In genomic region chr13:85074543-85075313, GRCh38 we compare ENCODE assay signal across 15 cellular contexts.
DNase-seq lines count a peak whose midpoint lies in the region; ATAC-seq and TF ChIP-seq lines count a peak whose summit lies in the region.
"Had no signal": no experiment of that assay in that cellular context is flagged by ENCODE, and none has a peak within 500 bp of the region (broad histone marks: within the 10 kb centered on the region; RNA-seq: fewer than 3 reads in every experiment).

No MANE protein-coding gene starts in this region.

- no peaks in the 10 kb centered on the region for H3K79me2 ChIP-seq in PC-3 (ENCODE audit: low read length)

- no peak overlapping the region for H3K9ac ChIP-seq in PC-3 (ENCODE audit: low read length)
- H3K9ac ChIP-seq: BLaER1, GM23248 had no signal

- H3K4me2 ChIP-seq in PC-3 (ENCODE audit: low read length): peak overlapping the region; percentile 51
- H3K4me2 ChIP-seq: BLaER1 had no signal

- CTCF ChIA-PET in PC-3 (lab: Charles Lee): no interaction called here

- peak; percentile 2 for DNase-seq in NCI-H2227 (lab: John Stamatoyannopoulos, UW; ENCODE audit: unreplicated experiment)
- DNase-seq in NCI-H2227 treated with DMSO at 0.1 percent for 48 hours (lab: John Stamatoyannopoulos, UW): no peak
- DNase-seq in ELR (ENCODE audit: low read depth): peak; percentile 39
- DNase-seq in PC-3: peak; percentile 60
- DNase-seq in epithelial cell of esophagus (ENCODE audit: low read depth): peak; percentile 58
- DNase-seq in NCI-H82 treated with DMSO at 0.1 percent for 48 hours (lab: John Stamatoyannopoulos, UW; ENCODE audit: unreplicated experiment): no peak
- no peak for DNase-seq in A172 (ENCODE audit: low spot score)
- DNase-seq: CD4-positive, alpha-beta memory T cell; DMS79 treated with DMSO at 0.1 percent for 48 hours; GM23248; HCEC 1CT had no signal

- H3K27ac ChIP-seq in PC-3 (ENCODE audit: low read length): no peak overlapping the region
- H3K27ac ChIP-seq: 22Rv1, BLaER1, GM23248, HL-60 had no signal

- H3K27me3 ChIP-seq in PC-3 (ENCODE audit: low read length): no peaks in the 10 kb centered on the region
- H3K27me3 ChIP-seq: BLaER1 had no signal

- peaks cover 5% of the 10 kb centered on the region; the same call in 1 of the 2 replicates for H3K4me1 ChIP-seq in PC-3 (ENCODE audit: insufficient read depth, low read length)
- H3K4me1 ChIP-seq: BLaER1 had no signal

- no peaks in the 10 kb centered on the region for H3F3A ChIP-seq in PC-3 (ENCODE audit: low read length, unreplicated experiment)

- POLR2A ChIA-PET in PC-3 (lab: Charles Lee; ENCODE audit: unreplicated experiment): no interaction called here

- H3K4me3 ChIP-seq in PC-3 (ENCODE audit: low read length): no peak overlapping the region
- H3K4me3 ChIP-seq in epithelial cell of esophagus (ENCODE audit: low read length): no peak overlapping the region
- H3K4me3 ChIP-seq: BLaER1, GM12878, GM23248 had no signal

- intact Hi-C loops in PC-3 (cut with micrococcal nuclease): no loop called here

- no peaks in the 10 kb centered on the region for H3K36me3 ChIP-seq in PC-3 (ENCODE audit: low read depth, low read length)
- H3K36me3 ChIP-seq: BLaER1 had no signal

- H3K9me2 ChIP-seq in PC-3 (replicated peaks; ENCODE audit: low read length): no peaks in the 10 kb centered on the region

- TF ChIP-seq CTCF in PC-3 (conservative IDR thresholded peaks at IDR 0.05; ENCODE audit: low read depth, low read length) (no peak), epithelial cell of esophagus (IDR thresholded peaks at IDR 0.05; ENCODE audit: insufficient read depth, low read depth, low read length, missing control alignments) (no peak)

- no TSS peak for BruUV-seq in PC-3 (replicated peaks; lab: Mats Ljungman, UMichigan)

- H3K9me3 ChIP-seq in PC-3 (ENCODE audit: low read length): no peaks in the 10 kb centered on the region
- H3K9me3 ChIP-seq: BLaER1 had no signal

- peak overlapping the region; percentile 59 for H2AFZ ChIP-seq in PC-3 (ENCODE audit: low read length)
- H2AFZ ChIP-seq: GM23248 had no signal

- peak; percentile 67 for ATAC-seq in PC-3
- ATAC-seq: GM12878 had no signal

- no peaks in the 10 kb centered on the region for H4K20me1 ChIP-seq in PC-3 (ENCODE audit: low read length)
- H4K20me1 ChIP-seq: BLaER1 had no signal

Comparison
In these comparisons a context has a peak if more than half of its experiments do, and no peak if none do; other contexts are left out.
1. DNase-seq: peak in NCI-H2227 (single experiment), ELR (single experiment), PC-3 (single experiment) and epithelial cell of esophagus (single experiment); none in NCI-H2227 treated with DMSO at 0.1 percent for 48 hours (single experiment), NCI-H82 treated with DMSO at 0.1 percent for 48 hours (single experiment) and A172 (single experiment).